Comparison of ENCODE assay signal across 1 cellular context in the genomic region with DNA sequence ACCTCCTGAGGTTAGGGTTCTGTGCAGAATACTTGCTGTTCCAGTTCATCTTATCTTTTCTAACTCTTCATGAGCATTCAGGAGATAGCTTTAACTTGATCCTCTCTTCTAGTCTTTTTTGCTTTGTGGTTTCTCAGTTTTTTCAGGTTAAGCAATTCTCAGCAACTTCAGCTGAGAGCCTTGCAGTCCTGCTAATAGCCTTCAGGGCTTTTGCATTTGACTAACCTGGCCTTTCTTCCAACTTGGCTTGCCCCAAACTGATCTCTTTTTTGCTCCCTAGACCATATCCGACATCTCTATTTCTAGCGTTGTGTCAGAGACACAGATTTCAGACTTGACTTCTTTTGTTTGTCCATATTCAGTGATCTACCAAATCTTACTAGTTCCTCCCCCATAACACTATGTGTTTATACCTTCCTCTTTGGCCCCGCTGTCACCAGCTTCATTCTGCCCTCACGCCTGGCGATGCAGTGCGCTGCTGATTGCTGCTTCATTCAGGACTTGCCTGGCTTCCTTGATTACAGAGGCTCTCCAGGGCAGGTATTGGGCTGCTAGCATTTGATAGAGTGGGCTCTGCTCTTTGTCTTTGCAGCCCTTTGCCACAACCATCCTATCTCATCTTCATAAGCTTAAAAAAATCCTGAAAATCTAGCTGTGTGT.
TF ChIP-seq lines count a peak whose summit lies in the region.

No MANE protein-coding gene starts in this region.

TF ChIP-seq in WTC11, 78 proteins besides CTCF, POLR2A, EP300 and RAD21 (continued from another document):
- TF ChIP-seq, protein P1, sequence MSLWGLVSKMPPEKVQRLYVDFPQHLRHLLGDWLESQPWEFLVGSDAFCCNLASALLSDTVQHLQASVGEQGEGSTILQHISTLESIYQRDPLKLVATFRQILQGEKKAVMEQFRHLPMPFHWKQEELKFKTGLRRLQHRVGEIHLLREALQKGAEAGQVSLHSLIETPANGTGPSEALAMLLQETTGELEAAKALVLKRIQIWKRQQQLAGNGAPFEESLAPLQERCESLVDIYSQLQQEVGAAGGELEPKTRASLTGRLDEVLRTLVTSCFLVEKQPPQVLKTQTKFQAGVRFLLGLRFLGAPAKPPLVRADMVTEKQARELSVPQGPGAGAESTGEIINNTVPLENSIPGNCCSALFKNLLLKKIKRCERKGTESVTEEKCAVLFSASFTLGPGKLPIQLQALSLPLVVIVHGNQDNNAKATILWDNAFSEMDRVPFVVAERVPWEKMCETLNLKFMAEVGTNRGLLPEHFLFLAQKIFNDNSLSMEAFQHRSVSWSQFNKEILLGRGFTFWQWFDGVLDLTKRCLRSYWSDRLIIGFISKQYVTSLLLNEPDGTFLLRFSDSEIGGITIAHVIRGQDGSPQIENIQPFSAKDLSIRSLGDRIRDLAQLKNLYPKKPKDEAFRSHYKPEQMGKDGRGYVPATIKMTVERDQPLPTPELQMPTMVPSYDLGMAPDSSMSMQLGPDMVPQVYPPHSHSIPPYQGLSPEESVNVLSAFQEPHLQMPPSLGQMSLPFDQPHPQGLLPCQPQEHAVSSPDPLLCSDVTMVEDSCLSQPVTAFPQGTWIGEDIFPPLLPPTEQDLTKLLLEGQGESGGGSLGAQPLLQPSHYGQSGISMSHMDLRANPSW (CRISPR knock-in tag; conservative IDR thresholded peaks at IDR 0.05; ENCODE audit: low read depth), result no peak
- TF ChIP-seq MYBL2 (CRISPR knock-in tag; IDR thresholded peaks at IDR 0.05) (no peak), CREM (CRISPR knock-in tag; IDR thresholded peaks at IDR 0.05) (no peak)
- TF ChIP-seq, protein P2, sequence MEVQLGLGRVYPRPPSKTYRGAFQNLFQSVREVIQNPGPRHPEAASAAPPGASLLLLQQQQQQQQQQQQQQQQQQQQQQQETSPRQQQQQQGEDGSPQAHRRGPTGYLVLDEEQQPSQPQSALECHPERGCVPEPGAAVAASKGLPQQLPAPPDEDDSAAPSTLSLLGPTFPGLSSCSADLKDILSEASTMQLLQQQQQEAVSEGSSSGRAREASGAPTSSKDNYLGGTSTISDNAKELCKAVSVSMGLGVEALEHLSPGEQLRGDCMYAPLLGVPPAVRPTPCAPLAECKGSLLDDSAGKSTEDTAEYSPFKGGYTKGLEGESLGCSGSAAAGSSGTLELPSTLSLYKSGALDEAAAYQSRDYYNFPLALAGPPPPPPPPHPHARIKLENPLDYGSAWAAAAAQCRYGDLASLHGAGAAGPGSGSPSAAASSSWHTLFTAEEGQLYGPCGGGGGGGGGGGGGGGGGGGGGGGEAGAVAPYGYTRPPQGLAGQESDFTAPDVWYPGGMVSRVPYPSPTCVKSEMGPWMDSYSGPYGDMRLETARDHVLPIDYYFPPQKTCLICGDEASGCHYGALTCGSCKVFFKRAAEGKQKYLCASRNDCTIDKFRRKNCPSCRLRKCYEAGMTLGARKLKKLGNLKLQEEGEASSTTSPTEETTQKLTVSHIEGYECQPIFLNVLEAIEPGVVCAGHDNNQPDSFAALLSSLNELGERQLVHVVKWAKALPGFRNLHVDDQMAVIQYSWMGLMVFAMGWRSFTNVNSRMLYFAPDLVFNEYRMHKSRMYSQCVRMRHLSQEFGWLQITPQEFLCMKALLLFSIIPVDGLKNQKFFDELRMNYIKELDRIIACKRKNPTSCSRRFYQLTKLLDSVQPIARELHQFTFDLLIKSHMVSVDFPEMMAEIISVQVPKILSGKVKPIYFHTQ (CRISPR knock-in tag; IDR thresholded peaks at IDR 0.05), result no peak
TF ChIP-seq in WTC11: peak in this region for 0.
